14 cellular contexts compared by ENCODE assay signal in the genomic region with DNA sequence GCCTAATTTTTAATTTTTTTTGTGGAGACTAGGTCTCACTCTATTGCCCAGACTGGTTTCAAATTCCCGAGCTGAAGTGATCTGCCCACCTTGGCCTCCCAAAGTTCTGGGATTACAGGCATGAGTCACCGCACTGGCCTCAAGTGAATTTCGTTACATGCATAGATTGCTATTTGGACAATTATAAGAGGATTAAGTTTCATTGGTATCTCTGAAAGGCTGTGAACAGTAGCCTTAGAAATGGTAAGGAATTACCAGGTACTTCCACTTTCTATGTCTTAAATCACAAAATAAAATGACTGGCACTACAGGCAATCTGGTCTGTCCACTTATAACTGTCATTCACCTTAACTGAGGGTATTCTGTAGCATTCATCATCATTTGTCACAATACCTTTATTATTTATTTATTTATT. TPM values are rescaled to one million over a fixed set of nuclear protein-coding genes. Genes with fewer than 3 reads are reported as not detected.
DNase-seq lines count a peak whose midpoint lies in the region; ATAC-seq, FAIRE-seq and TF ChIP-seq lines count a peak whose summit lies in the region.
"Had no signal": no experiment of that assay in that cellular context is flagged by ENCODE, and none has a peak within 500 bp of the region (broad histone marks: within the 10 kb centered on the region; RNA-seq: fewer than 3 reads in every experiment).

No MANE protein-coding gene starts in this region.

- WGBS in spleen, 5 donors: 86 to 91% (median 91%) methylated on average over 3 of the region's 3 CpGs

- H3K4me1 Mint-ChIP-seq in neural crest cell: peaks cover 22% of the 10 kb centered on the region
- H3K4me1 Mint-ChIP-seq in activated CD4-positive, alpha-beta memory T cell treated with anti-CD3 and anti-CD28 coated beads for 36 hours (ENCODE audit: low read depth): peaks cover 18% of the 10 kb centered on the region

- TF ChIP-seq POLR2A in spleen (IDR thresholded peaks at IDR 0.05): no peak

- no peak for ATAC-seq in GM21360 (IDR thresholded peaks at IDR 0.05; ENCODE audit: unreplicated experiment)
- ATAC-seq: lower lobe of right lung had no signal

- no peak overlapping the region for H3K27ac ChIP-seq in spleen
- H3K27ac ChIP-seq: ascending aorta, lower lobe of right lung had no signal

- H3K27me3 ChIP-seq in bronchial epithelial cell (ENCODE audit: control insufficient read depth, insufficient read depth, low read length) (no peaks in the 10 kb centered on the region), spleen (replicated peaks in 1 of 7) (no peaks in the 10 kb centered on the region)
- H3K27me3 ChIP-seq: ascending aorta had no signal

- H3K36me3 ChIP-seq in bronchial epithelial cell (ENCODE audit: control insufficient read depth, insufficient read depth, low read length) (peaks cover 3% of the 10 kb centered on the region), spleen (peaks cover 0 to 4% (median 2%) of the 10 kb centered on the region in 6 donors)

- H3K9me3 ChIP-seq in spleen: no peaks in the 10 kb centered on the region
- H3K9me3 ChIP-seq: ascending aorta, lower lobe of right lung had no signal

- H3K9me3 Mint-ChIP-seq in neural crest cell: no peaks in the 10 kb centered on the region
- no peaks in the 10 kb centered on the region for H3K9me3 Mint-ChIP-seq in activated CD4-positive, alpha-beta memory T cell treated with anti-CD3 and anti-CD28 coated beads for 36 hours

- no peak overlapping the region for H3K4me3 ChIP-seq in bronchial epithelial cell (ENCODE audit: low read depth, low read length)
- H3K4me3 ChIP-seq in spleen: no peak overlapping the region
- H3K4me3 ChIP-seq: ascending aorta, lower lobe of right lung had no signal

- no peak for TF ChIP-seq CTCF in bronchial epithelial cell (IDR thresholded peaks at IDR 0.05; ENCODE audit: insufficient read depth, low read length, severe bottlenecking)
- no peak for TF ChIP-seq CTCF in neural crest cell (conservative IDR thresholded peaks at IDR 0.05)
- no peak for TF ChIP-seq CTCF in spleen (IDR thresholded peaks at IDR 0.05 in 8 of 11, conservative IDR thresholded peaks at IDR 0.05 in 3 of 11)

- H3K4me3 Mint-ChIP-seq in neural crest cell: peak overlapping the region; percentile 71
- H3K4me3 Mint-ChIP-seq in activated CD4-positive, alpha-beta memory T cell treated with anti-CD3 and anti-CD28 coated beads for 36 hours: no peak overlapping the region

- no peak overlapping the region for H3K27ac Mint-ChIP-seq in neural crest cell (ENCODE audit: unreplicated experiment)
- no peak overlapping the region for H3K27ac Mint-ChIP-seq in activated CD4-positive, alpha-beta memory T cell treated with anti-CD3 and anti-CD28 coated beads for 36 hours

- FAIRE-seq in bronchial epithelial cell (lab: Jason Lieb, UNC): no peak
- FAIRE-seq: D721Med had no signal

- intact Hi-C loops in spleen (cut with DNase I; ENCODE audit: low total_unique reads): no loop called here
- intact Hi-C loops in activated CD4-positive, alpha-beta memory T cell treated with anti-CD3 and anti-CD28 coated beads for 36 hours (cut with micrococcal nuclease): no loop called here

- no peaks in the 10 kb centered on the region for H3K36me3 Mint-ChIP-seq in neural crest cell (ENCODE audit: low read depth)
- peaks cover 7% of the 10 kb centered on the region for H3K36me3 Mint-ChIP-seq in activated CD4-positive, alpha-beta memory T cell treated with anti-CD3 and anti-CD28 coated beads for 36 hours

- DNase-seq in ELR (ENCODE audit: low read depth) (peak; percentile 85), NCI-H2196 (lab: John Stamatoyannopoulos, UW; ENCODE audit: unreplicated experiment) (peak; percentile 27), bronchial epithelial cell (ENCODE audit: low read depth) (peak; percentile 90), neural crest cell (ENCODE audit: low read depth, low spot score) (no peak), spleen (no peak), hypothalamus (lab: John Stamatoyannopoulos, UW) (no peak)
- no peak for DNase-seq in activated CD4-positive, alpha-beta memory T cell treated with anti-CD3 and anti-CD28 coated beads for 36 hours
- DNase-seq: KG1, lower lobe of right lung, NCI-H345, T-helper 1 cell had no signal

- POLR2A ChIA-PET in activated CD4-positive, alpha-beta memory T cell treated with anti-CD3 and anti-CD28 coated beads for 36 hours (lab: Charles Lee): interaction anchor here (0.6 to 1.4 kb wide), 2 partner anchors 10 to 96 kb away, joined by 3 read pairs; no protein-coding TSS in a partner anchor

- no peaks in the 10 kb centered on the region for H3K27me3 Mint-ChIP-seq in neural crest cell (ENCODE audit: low read depth)
- H3K27me3 Mint-ChIP-seq in activated CD4-positive, alpha-beta memory T cell treated with anti-CD3 and anti-CD28 coated beads for 36 hours: no peaks in the 10 kb centered on the region

- peaks cover 9 to 26% (median 19%) of the 10 kb centered on the region in 6 donors for H3K4me1 ChIP-seq in spleen

- CTCF ChIA-PET in activated CD4-positive, alpha-beta memory T cell treated with anti-CD3 and anti-CD28 coated beads for 36 hours (lab: Charles Lee): interaction anchor here (1.1 to 6.0 kb wide), 3 partner anchors 8 to 240 kb away, joined by 3 to 94 read pairs (median 3); no protein-coding TSS in a partner anchor

RNA-seq across cellular contexts. Expression of gene CCDC9, which starts 2.9 kb away (rescaled TPM):
- total RNA-seq in bronchial epithelial cell (3.7 and 8.3 TPM in 2 replicates), neural crest cell (24.6 and 26.1 TPM in 2 replicates), spleen (10 to 100 TPM; 13.0 to 43.0 (median 32.6) TPM)
- polyA plus RNA-seq in spleen: 10 to 100 TPM; 11.0 to 38.7 (median 15.9) TPM
- 10 to 100 TPM; 32.7 to 39.1 TPM for total RNA-seq in activated CD4-positive, alpha-beta memory T cell treated with anti-CD3 and anti-CD28 coated beads for 36 hours

RNA-seq across cellular contexts. Expression of gene INAFM1, which starts 21.2 kb away (rescaled TPM):
- total RNA-seq in bronchial epithelial cell: 0.53 and 1.7 TPM in 2 replicates
- total RNA-seq in neural crest cell: 10.2 and 10.6 TPM in 2 replicates
- 10 to 100 TPM in 4 of 7 donors, 1 to 10 TPM in 3; 3.9 to 19.8 (median 13.8) TPM for total RNA-seq in spleen
- 10 to 100 TPM in 2 of 3 donors, 1 to 10 TPM in 1; 8.1 to 12.9 (median 11.3) TPM for polyA plus RNA-seq in spleen
- 10 to 100 TPM; 12.4 to 13.7 TPM for total RNA-seq in activated CD4-positive, alpha-beta memory T cell treated with anti-CD3 and anti-CD28 coated beads for 36 hours

RNA-seq across cellular contexts. Expression of gene BBC3, which starts 22.5 kb away (rescaled TPM):
- total RNA-seq in bronchial epithelial cell: 6.3 and 12.6 TPM in 2 replicates
- 6.1 and 6.3 TPM in 2 replicates for total RNA-seq in neural crest cell
- 10 to 100 TPM in 6 of 7 donors, 1 to 10 TPM in 1; 6.3 to 17.0 (median 11.3) TPM for total RNA-seq in spleen
- 10 to 100 TPM in 1 of 3 donors, 1 to 10 TPM in 2; 7.1 to 12.6 (median 9.5) TPM for polyA plus RNA-seq in spleen
- 10 to 100 TPM; 13.8 to 14.6 TPM for total RNA-seq in activated CD4-positive, alpha-beta memory T cell treated with anti-CD3 and anti-CD28 coated beads for 36 hours

RNA-seq across cellular contexts. Expression of gene C5AR1, which starts 56.2 kb away (rescaled TPM):
- total RNA-seq in bronchial epithelial cell (under 0.01 and 1.0 TPM in 2 replicates), neural crest cell (0.44 TPM in 1 of 2 replicates, not detected in the other), spleen (100 to 1,000 TPM in 1 of 7 donors, 10 to 100 TPM in 6; 33.1 to 124 (median 64.0) TPM)
- 1 to 10 TPM; 4.0 to 9.4 (median 4.6) TPM for polyA plus RNA-seq in spleen
- under 1 TPM in 1 of 2 experiments, not detected in 1; 0.48 TPM for total RNA-seq in activated CD4-positive, alpha-beta memory T cell treated with anti-CD3 and anti-CD28 coated beads for 36 hours

Comparison
In these comparisons a context has a peak if more than half of its experiments do, and no peak if none do; other contexts are left out.
1. DNase-seq: peak in ELR (single experiment), NCI-H2196 (single experiment) and bronchial epithelial cell (single experiment); none in neural crest cell (single experiment), spleen (single experiment), hypothalamus (0 of 51) and activated CD4-positive, alpha-beta memory T cell treated with anti-CD3 and anti-CD28 coated beads for 36 hours (single experiment).